Comparison of ENCODE assay signal across 9 cellular contexts in the genomic region with DNA sequence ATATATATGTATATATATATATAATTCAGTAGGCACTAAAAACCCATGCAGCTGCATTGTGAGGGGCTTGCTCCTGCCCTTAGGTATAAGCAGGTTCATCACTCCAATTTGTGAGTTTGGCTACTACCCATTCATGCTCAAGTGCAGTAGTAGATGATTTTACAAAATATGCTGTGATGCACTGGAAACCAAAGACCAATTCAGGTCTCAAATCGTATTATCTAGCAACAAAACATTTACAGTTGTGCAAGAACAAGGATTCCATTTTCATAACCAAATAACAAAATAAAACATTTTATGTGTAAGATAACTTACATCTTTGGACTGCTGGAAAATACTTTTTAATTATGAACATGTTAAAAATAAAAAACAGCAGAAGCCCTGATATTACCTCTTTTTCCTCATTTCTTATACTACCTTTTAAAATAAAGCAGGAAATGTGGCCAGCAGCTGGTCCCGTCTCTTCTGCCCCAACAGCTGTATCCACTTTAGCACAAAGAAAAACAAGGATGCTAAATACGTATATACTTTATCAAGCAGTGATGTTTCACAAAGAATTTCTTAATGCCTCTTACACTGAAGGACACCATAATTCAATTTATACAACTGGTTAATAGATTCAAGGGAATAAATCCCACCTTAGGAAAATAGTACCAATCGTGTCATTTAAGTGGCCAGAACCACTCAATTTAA. TPM values are rescaled to one million over a fixed set of nuclear protein-coding genes. Genes with fewer than 3 reads are reported as not detected.
DNase-seq lines count a peak whose midpoint lies in the region; ATAC-seq, FAIRE-seq and TF ChIP-seq lines count a peak whose summit lies in the region.
"Had no signal": no experiment of that assay in that cellular context is flagged by ENCODE, and none has a peak within 500 bp of the region (broad histone marks: within the 10 kb centered on the region; RNA-seq: fewer than 3 reads in every experiment).

No MANE protein-coding gene starts in this region.

- no TSS peak for BruUV-seq in HepG2 (replicated peaks; lab: Mats Ljungman, UMichigan)

- no peaks in the 10 kb centered on the region for H3K27me3 ChIP-seq in adipocyte (replicated peaks; ENCODE audit: control insufficient read depth, insufficient read depth, low read length)
- H3K27me3 ChIP-seq in HepG2 (ENCODE audit: control insufficient read depth in 1 of 2, insufficient read depth in 2 of 2, low read length in 2 of 2) = no peaks in the 10 kb centered on the region; a peak in 1 of 5 replicates
- no peaks in the 10 kb centered on the region for H3K27me3 ChIP-seq in upper lobe of right lung

- H3K4me3 Mint-ChIP-seq in activated naive CD4-positive, alpha-beta T cell treated with anti-CD3 and anti-CD28 coated beads, Interleukin-2, amount 10 ng/mL, durations not matched to agents 7 days and 5 days = peak overlapping the region; percentile 98

- H3K9ac ChIP-seq in adipocyte (ENCODE audit: low read length) (peak overlapping the region; percentile 99), HepG2 (ENCODE audit: insufficient read depth, low read depth, low read length) (peak overlapping the region; percentile 98)

- H3K4me1 Mint-ChIP-seq in activated naive CD4-positive, alpha-beta T cell treated with anti-CD3 and anti-CD28 coated beads, Interleukin-2, amount 10 ng/mL, durations not matched to agents 7 days and 5 days = peaks cover 53% of the 10 kb centered on the region

- CTCF ChIA-PET in activated naive CD4-positive, alpha-beta T cell treated with anti-CD3 and anti-CD28 coated beads, Interleukin-2, amount 10 ng/mL, durations not matched to agents 7 days and 5 days (lab: Charles Lee) = interaction anchor here (0.9 kb wide), 1 partner anchor 14 kb away, joined by 4 read pairs; the partner anchor contains the start of gene TMEM126A
- CTCF ChIA-PET in HepG2 (lab: Yijun Ruan, JAX; ENCODE audit: low intra/inter-chr PET ratio, low total read pairs) = no interaction called here

- TF ChIP-seq RAD21 in HepG2 (CRISPR knock-in tag; IDR thresholded peaks at IDR 0.05) = no peak

- H3K27ac ChIP-seq in HepG2 (ENCODE audit: extremely low read length, insufficient read depth, low read length) = no peak overlapping the region
- no peak overlapping the region for H3K27ac ChIP-seq in upper lobe of right lung

- no peak for ATAC-seq in HepG2
- no peak for ATAC-seq in upper lobe of right lung
- ATAC-seq in HG02571 (IDR thresholded peaks at IDR 0.05; ENCODE audit: unreplicated experiment) = no peak
- ATAC-seq in HG03039 (IDR thresholded peaks at IDR 0.05; ENCODE audit: unreplicated experiment) = no peak

- H3K36me3 Mint-ChIP-seq in activated naive CD4-positive, alpha-beta T cell treated with anti-CD3 and anti-CD28 coated beads, Interleukin-2, amount 10 ng/mL, durations not matched to agents 7 days and 5 days = peaks cover 49% of the 10 kb centered on the region

- WGBS in HepG2 (ENCODE audit: low lambda C conversion rate) = 14% methylated on average over 4 of the region's 4 CpGs

- H3K36me3 ChIP-seq in adipocyte (ENCODE audit: control insufficient read depth, insufficient read depth, low read length, severe bottlenecking) (peaks cover 29% of the 10 kb centered on the region), HepG2 (replicated peaks in 1 of 2; ENCODE audit: control insufficient read depth in 1 of 2, insufficient read depth in 2 of 2, low read length in 2 of 2) (peaks cover 0 to 8% of the 10 kb centered on the region in 2 experiments; a peak in 1 of 5 replicates), upper lobe of right lung (peaks cover 54% of the 10 kb centered on the region)

- H3K4me2 ChIP-seq in HepG2 (ENCODE audit: low read depth, low read length) = peak overlapping the region; percentile 88

- no peaks in the 10 kb centered on the region for H3K9me3 ChIP-seq in adipocyte (ENCODE audit: control insufficient read depth, low read length)
- no peaks in the 10 kb centered on the region for H3K9me3 ChIP-seq in HepG2 (ENCODE audit: low read length)
- no peaks in the 10 kb centered on the region for H3K9me3 ChIP-seq in upper lobe of right lung

- peak overlapping the region; percentile 98 for H3K4me3 ChIP-seq in adipocyte (ENCODE audit: low read length)
- H3K4me3 ChIP-seq in HepG2 (replicated peaks in 1 of 3; ENCODE audit: insufficient read depth in 1 of 3, low read depth in 2 of 3, low read length in 3 of 3) = peak overlapping the region; percentile 72 to 95 (median 86); a peak in 5 of 6 replicates
- peak overlapping the region; percentile 94 for H3K4me3 ChIP-seq in upper lobe of right lung

- peaks cover 64% of the 10 kb centered on the region for H3K79me2 ChIP-seq in HepG2 (ENCODE audit: insufficient read depth, low read length)

- peaks cover 29% of the 10 kb centered on the region for H4K20me1 ChIP-seq in HepG2 (ENCODE audit: insufficient read depth, low read length)

- no peak for FAIRE-seq in HepG2 (lab: Jason Lieb, UNC)

- no peaks in the 10 kb centered on the region for H3K27me3 Mint-ChIP-seq in activated naive CD4-positive, alpha-beta T cell treated with anti-CD3 and anti-CD28 coated beads, Interleukin-2, amount 10 ng/mL, durations not matched to agents 7 days and 5 days

- peaks cover 54% of the 10 kb centered on the region for H3K4me1 ChIP-seq in adipocyte (ENCODE audit: control insufficient read depth, insufficient read depth, low read length)
- H3K4me1 ChIP-seq in HepG2 (ENCODE audit: insufficient read depth, low read length) = peaks cover 52% of the 10 kb centered on the region
- H3K4me1 ChIP-seq in upper lobe of right lung = peaks cover 45% of the 10 kb centered on the region

- TF ChIP-seq POLR2A in HepG2 (IDR thresholded peaks at IDR 0.05; ENCODE audit: insufficient read depth in 1 of 2, low read depth in 2 of 2, low read length in 2 of 2) = no peak

- POLR2A ChIA-PET in HepG2 (lab: Yijun Ruan, JAX) = interaction anchor here (2.6 to 10.0 kb wide), 2 partner anchors 8 to 12 kb away, joined by 7 to 112 read pairs; partner anchors contain the start of gene TMEM126A

- TF ChIP-seq CTCF in HepG2 (CRISPR knock-in tag; IDR thresholded peaks at IDR 0.05) (no peak), upper lobe of right lung (IDR thresholded peaks at IDR 0.05) (no peak)

- in situ Hi-C loops in HepG2 (cut with HindIII; ENCODE audit: extremely low pct_ligation_motif_present, low pct_unique_long_range_greater_than_20kb) = no loop called here

- intact Hi-C loops in HepG2 (cut with micrococcal nuclease; ENCODE audit: unreplicated experiment) (no loop called here), upper lobe of right lung (cut with DNase I) (no loop called here)

- no peak for DNase-seq in activated naive CD4-positive, alpha-beta T cell treated with anti-CD3 and anti-CD28 coated beads, Interleukin-2, amount 10 ng/mL, durations not matched to agents 7 days and 5 days
- DNase-seq in activated naive CD4-positive, alpha-beta T cell (lab: John Stamatoyannopoulos, UW) = no peak
- peak; percentile 64 for DNase-seq in adipocyte (ENCODE audit: low read depth)
- no peak for DNase-seq in HepG2 (ENCODE audit: low spot score)
- DNase-seq in upper lobe of right lung = no peak
- DNase-seq in activated CD8-positive, alpha-beta memory T cell treated with anti-CD3 and anti-CD28 coated beads, Interleukin-2, amount 50 U/mL, for 4 hours = no peak
- DNase-seq: DMS 273 treated with DMSO at 0.1 percent for 48 hours had no signal

- no peaks in the 10 kb centered on the region for H3K9me3 Mint-ChIP-seq in activated naive CD4-positive, alpha-beta T cell treated with anti-CD3 and anti-CD28 coated beads, Interleukin-2, amount 10 ng/mL, durations not matched to agents 7 days and 5 days

- H3K27ac Mint-ChIP-seq in activated naive CD4-positive, alpha-beta T cell treated with anti-CD3 and anti-CD28 coated beads, Interleukin-2, amount 10 ng/mL, durations not matched to agents 7 days and 5 days = no peak overlapping the region

- TF ChIP-seq EP300 in HepG2 (IDR thresholded peaks at IDR 0.05; ENCODE audit: low read depth in 2 of 2, low read length in 2 of 2) (no peak), HepG2 (CRISPR knock-in tag; IDR thresholded peaks at IDR 0.05; ENCODE audit: borderline replicate concordance) (no peak)

- H2AFZ ChIP-seq in HepG2 (ENCODE audit: low read length) = no peak overlapping the region

RNA-seq across cellular contexts. Expression of gene CREBZF, which starts 2.8 kb away (rescaled TPM):
- total RNA-seq in HepG2 (2016; rRNA removed; fragmentation: Illumina TruSeq; extraction: Trizol) (17.2 and 43.1 TPM in 2 replicates), upper lobe of right lung (42.8 TPM)
- 3.9 and 5.1 TPM in 2 replicates for total RNA-seq in HepG2 (2016; cell fraction: cytosol; rRNA removed; fragmentation: Illumina TruSeq; extraction: Trizol; ENCODE audit: low read depth)
- total RNA-seq in HepG2 (2016; cell fraction: insoluble cytoplasmic fraction; rRNA removed; fragmentation: Illumina TruSeq; extraction: Trizol) = 17.1 and 41.7 TPM in 2 replicates
- 8.8 and 10.3 TPM in 2 replicates for total RNA-seq in HepG2 (2016; cell fraction: membrane; rRNA removed; fragmentation: Illumina TruSeq; extraction: Trizol)
- 113 and 114 TPM in 2 replicates for total RNA-seq in HepG2 (2016; cell fraction: nucleus; rRNA removed; fragmentation: Illumina TruSeq; extraction: Trizol)
- 30.6 and 31.1 TPM in 2 replicates for polyA plus RNA-seq in HepG2 (2011; rRNA removed)
- polyA plus RNA-seq in HepG2 (2011; cell fraction: cytosol; rRNA removed) = 9.3 and 10.4 TPM in 2 replicates
- 173 and 179 TPM in 2 replicates for polyA plus RNA-seq in HepG2 (2011; cell fraction: nucleus; rRNA removed)
- polyA plus RNA-seq in HepG2 (2012) = 30.0 and 33.9 TPM in 2 replicates
- polyA plus RNA-seq in HepG2 (2016; cell fraction: cytosol; fragmentation: Illumina TruSeq; extraction: Trizol; ENCODE audit: low read depth) = 1.7 and 3.1 TPM in 2 replicates
- polyA plus RNA-seq in HepG2 (2016; cell fraction: insoluble cytoplasmic fraction; fragmentation: Illumina TruSeq; extraction: Trizol; ENCODE audit: low read depth) = 17.0 and 19.9 TPM in 2 replicates
- polyA plus RNA-seq in HepG2 (2016; cell fraction: membrane; fragmentation: Illumina TruSeq; extraction: Trizol; ENCODE audit: low read depth) = 4.9 and 6.4 TPM in 2 replicates
- 164 and 170 TPM in 2 replicates for polyA plus RNA-seq in HepG2 (2016; cell fraction: nucleus; fragmentation: Illumina TruSeq; extraction: Trizol; ENCODE audit: insufficient read depth, low read depth)
- polyA minus RNA-seq in HepG2 (2011; rRNA and poly(A)+ RNA removed; ENCODE audit: low replicate concordance) = 15.7 and 25.6 TPM in 2 replicates
- polyA minus RNA-seq in HepG2 (2011; cell fraction: cytosol; rRNA and poly(A)+ RNA removed) = 8.6 and 12.7 TPM in 2 replicates
- 144 and 161 TPM in 2 replicates for polyA minus RNA-seq in HepG2 (2011; cell fraction: nucleus; rRNA and poly(A)+ RNA removed)

RNA-seq across cellular contexts. Expression of gene TMEM126A, which starts 14.4 kb away (rescaled TPM):
- total RNA-seq in HepG2 (2016; rRNA removed; fragmentation: Illumina TruSeq; extraction: Trizol) = 66.9 and 68.7 TPM in 2 replicates
- total RNA-seq in HepG2 (2016; cell fraction: cytosol; rRNA removed; fragmentation: Illumina TruSeq; extraction: Trizol; ENCODE audit: low read depth) = 70.9 and 83.3 TPM in 2 replicates
- total RNA-seq in HepG2 (2016; cell fraction: insoluble cytoplasmic fraction; rRNA removed; fragmentation: Illumina TruSeq; extraction: Trizol) = 67.5 and 67.8 TPM in 2 replicates
- 63.9 and 68.2 TPM in 2 replicates for total RNA-seq in HepG2 (2016; cell fraction: membrane; rRNA removed; fragmentation: Illumina TruSeq; extraction: Trizol)
- 33.4 and 36.6 TPM in 2 replicates for total RNA-seq in HepG2 (2016; cell fraction: nucleus; rRNA removed; fragmentation: Illumina TruSeq; extraction: Trizol)
- 33.8 and 59.5 TPM in 2 replicates for polyA plus RNA-seq in HepG2 (2011; rRNA removed)
- polyA plus RNA-seq in HepG2 (2011; cell fraction: cytosol; rRNA removed) = 21.4 and 31.6 TPM in 2 replicates
- 6.2 and 6.7 TPM in 2 replicates for polyA plus RNA-seq in HepG2 (2011; cell fraction: nucleus; rRNA removed)
- 29.2 and 35.7 TPM in 2 replicates for polyA plus RNA-seq in HepG2 (2012)
- polyA plus RNA-seq in HepG2 (2016; cell fraction: cytosol; fragmentation: Illumina TruSeq; extraction: Trizol; ENCODE audit: low read depth) = 69.5 and 78.7 TPM in 2 replicates
- polyA plus RNA-seq in HepG2 (2016; cell fraction: insoluble cytoplasmic fraction; fragmentation: Illumina TruSeq; extraction: Trizol; ENCODE audit: low read depth) = 48.7 and 55.1 TPM in 2 replicates
- polyA plus RNA-seq in HepG2 (2016; cell fraction: membrane; fragmentation: Illumina TruSeq; extraction: Trizol; ENCODE audit: low read depth) = 51.3 and 53.8 TPM in 2 replicates
- 45.8 and 47.6 TPM in 2 replicates for polyA plus RNA-seq in HepG2 (2016; cell fraction: nucleus; fragmentation: Illumina TruSeq; extraction: Trizol; ENCODE audit: insufficient read depth, low read depth)
- 9.7 and 17.8 TPM in 2 replicates for polyA minus RNA-seq in HepG2 (2011; rRNA and poly(A)+ RNA removed; ENCODE audit: low replicate concordance)
- 3.4 and 4.2 TPM in 2 replicates for polyA minus RNA-seq in HepG2 (2011; cell fraction: cytosol; rRNA and poly(A)+ RNA removed)
- polyA minus RNA-seq in HepG2 (2011; cell fraction: nucleus; rRNA and poly(A)+ RNA removed) = 6.8 and 10.1 TPM in 2 replicates
- total RNA-seq in upper lobe of right lung = 26.1 TPM

RNA-seq across cellular contexts. Expression of gene CCDC89, which starts 23.9 kb away (rescaled TPM):
- total RNA-seq in HepG2 (2016; rRNA removed; fragmentation: Illumina TruSeq; extraction: Trizol) (0.38 and 0.60 TPM in 2 replicates), upper lobe of right lung (1.2 TPM)
- total RNA-seq in HepG2 (2016; cell fraction: cytosol; rRNA removed; fragmentation: Illumina TruSeq; extraction: Trizol; ENCODE audit: low read depth) = not detected in 2 replicates
- total RNA-seq in HepG2 (2016; cell fraction: insoluble cytoplasmic fraction; rRNA removed; fragmentation: Illumina TruSeq; extraction: Trizol) = 0.30 and 0.39 TPM in 2 replicates
- total RNA-seq in HepG2 (2016; cell fraction: membrane; rRNA removed; fragmentation: Illumina TruSeq; extraction: Trizol) = not detected in 2 replicates
- total RNA-seq in HepG2 (2016; cell fraction: nucleus; rRNA removed; fragmentation: Illumina TruSeq; extraction: Trizol) = 0.28 TPM in 1 of 2 replicates, not detected in the other
- polyA plus RNA-seq in HepG2 (2011; rRNA removed) = 0.13 TPM in 1 of 2 replicates, not detected in the other
- polyA plus RNA-seq in HepG2 (2011; cell fraction: cytosol; rRNA removed) = 0.03 and 0.04 TPM in 2 replicates
- polyA plus RNA-seq in HepG2 (2011; cell fraction: nucleus; rRNA removed) = not detected in 2 replicates
- not detected in 2 replicates for polyA plus RNA-seq in HepG2 (2012)
- not detected in 2 replicates for polyA plus RNA-seq in HepG2 (2016; cell fraction: cytosol; fragmentation: Illumina TruSeq; extraction: Trizol; ENCODE audit: low read depth)
- 0.22 and 0.46 TPM in 2 replicates for polyA plus RNA-seq in HepG2 (2016; cell fraction: insoluble cytoplasmic fraction; fragmentation: Illumina TruSeq; extraction: Trizol; ENCODE audit: low read depth)
- polyA plus RNA-seq in HepG2 (2016; cell fraction: membrane; fragmentation: Illumina TruSeq; extraction: Trizol; ENCODE audit: low read depth) = not detected in 2 replicates
- polyA plus RNA-seq in HepG2 (2016; cell fraction: nucleus; fragmentation: Illumina TruSeq; extraction: Trizol; ENCODE audit: insufficient read depth, low read depth) = not detected in 2 replicates
- polyA minus RNA-seq in HepG2 (2011; rRNA and poly(A)+ RNA removed; ENCODE audit: low replicate concordance) = not detected in 2 replicates
- not detected in 2 replicates for polyA minus RNA-seq in HepG2 (2011; cell fraction: cytosol; rRNA and poly(A)+ RNA removed)
- polyA minus RNA-seq in HepG2 (2011; cell fraction: nucleus; rRNA and poly(A)+ RNA removed) = not detected in 2 replicates

RNA-seq across cellular contexts. Expression of gene TMEM126B, which starts 33.7 kb away (rescaled TPM):
- total RNA-seq in HepG2 (2016; rRNA removed; fragmentation: Illumina TruSeq; extraction: Trizol) (54.8 and 81.8 TPM in 2 replicates), upper lobe of right lung (45.2 TPM)
- total RNA-seq in HepG2 (2016; cell fraction: cytosol; rRNA removed; fragmentation: Illumina TruSeq; extraction: Trizol; ENCODE audit: low read depth) = 21.5 and 24.8 TPM in 2 replicates
- total RNA-seq in HepG2 (2016; cell fraction: insoluble cytoplasmic fraction; rRNA removed; fragmentation: Illumina TruSeq; extraction: Trizol) = 56.1 and 83.6 TPM in 2 replicates
- 45.7 and 58.4 TPM in 2 replicates for total RNA-seq in HepG2 (2016; cell fraction: membrane; rRNA removed; fragmentation: Illumina TruSeq; extraction: Trizol)
- 31.7 and 35.5 TPM in 2 replicates for total RNA-seq in HepG2 (2016; cell fraction: nucleus; rRNA removed; fragmentation: Illumina TruSeq; extraction: Trizol)
- 26.2 and 33.6 TPM in 2 replicates for polyA plus RNA-seq in HepG2 (2011; rRNA removed)
- 14.0 and 25.9 TPM in 2 replicates for polyA plus RNA-seq in HepG2 (2011; cell fraction: cytosol; rRNA removed)
- 18.3 and 25.6 TPM in 2 replicates for polyA plus RNA-seq in HepG2 (2011; cell fraction: nucleus; rRNA removed)
- 35.0 and 42.8 TPM in 2 replicates for polyA plus RNA-seq in HepG2 (2012)
- polyA plus RNA-seq in HepG2 (2016; cell fraction: cytosol; fragmentation: Illumina TruSeq; extraction: Trizol; ENCODE audit: low read depth) = 29.0 and 34.2 TPM in 2 replicates
- polyA plus RNA-seq in HepG2 (2016; cell fraction: insoluble cytoplasmic fraction; fragmentation: Illumina TruSeq; extraction: Trizol; ENCODE audit: low read depth) = 85.8 and 101 TPM in 2 replicates
- 52.1 and 54.7 TPM in 2 replicates for polyA plus RNA-seq in HepG2 (2016; cell fraction: membrane; fragmentation: Illumina TruSeq; extraction: Trizol; ENCODE audit: low read depth)
- 54.1 and 62.9 TPM in 2 replicates for polyA plus RNA-seq in HepG2 (2016; cell fraction: nucleus; fragmentation: Illumina TruSeq; extraction: Trizol; ENCODE audit: insufficient read depth, low read depth)
- 4.8 and 14.2 TPM in 2 replicates for polyA minus RNA-seq in HepG2 (2011; rRNA and poly(A)+ RNA removed; ENCODE audit: low replicate concordance)
- polyA minus RNA-seq in HepG2 (2011; cell fraction: cytosol; rRNA and poly(A)+ RNA removed) = 7.8 and 8.5 TPM in 2 replicates
- 17.3 and 18.0 TPM in 2 replicates for polyA minus RNA-seq in HepG2 (2011; cell fraction: nucleus; rRNA and poly(A)+ RNA removed)

RNA-seq across cellular contexts. Expression of gene DLG2, which starts 35.0 kb away (rescaled TPM):
- total RNA-seq in HepG2 (2016; rRNA removed; fragmentation: Illumina TruSeq; extraction: Trizol) = 1.0 and 1.1 TPM in 2 replicates
- total RNA-seq in HepG2 (2016; cell fraction: cytosol; rRNA removed; fragmentation: Illumina TruSeq; extraction: Trizol; ENCODE audit: low read depth) = 0.26 and 0.30 TPM in 2 replicates
- total RNA-seq in HepG2 (2016; cell fraction: insoluble cytoplasmic fraction; rRNA removed; fragmentation: Illumina TruSeq; extraction: Trizol) = 0.73 and 0.87 TPM in 2 replicates
- 0.48 and 1.1 TPM in 2 replicates for total RNA-seq in HepG2 (2016; cell fraction: membrane; rRNA removed; fragmentation: Illumina TruSeq; extraction: Trizol)
- total RNA-seq in HepG2 (2016; cell fraction: nucleus; rRNA removed; fragmentation: Illumina TruSeq; extraction: Trizol) = 1.8 and 2.9 TPM in 2 replicates
- 0.34 and 0.46 TPM in 2 replicates for polyA plus RNA-seq in HepG2 (2011; rRNA removed)
- polyA plus RNA-seq in HepG2 (2011; cell fraction: cytosol; rRNA removed) = 0.11 and 0.23 TPM in 2 replicates
- polyA plus RNA-seq in HepG2 (2011; cell fraction: nucleus; rRNA removed) = 0.90 and 0.92 TPM in 2 replicates
- polyA plus RNA-seq in HepG2 (2012) = 0.75 and 1.2 TPM in 2 replicates
- 0.08 TPM in 1 of 2 replicates, not detected in the other for polyA plus RNA-seq in HepG2 (2016; cell fraction: cytosol; fragmentation: Illumina TruSeq; extraction: Trizol; ENCODE audit: low read depth)
- 0.52 and 0.61 TPM in 2 replicates for polyA plus RNA-seq in HepG2 (2016; cell fraction: insoluble cytoplasmic fraction; fragmentation: Illumina TruSeq; extraction: Trizol; ENCODE audit: low read depth)
- polyA plus RNA-seq in HepG2 (2016; cell fraction: membrane; fragmentation: Illumina TruSeq; extraction: Trizol; ENCODE audit: low read depth) = 0.21 and 0.35 TPM in 2 replicates
- polyA plus RNA-seq in HepG2 (2016; cell fraction: nucleus; fragmentation: Illumina TruSeq; extraction: Trizol; ENCODE audit: insufficient read depth, low read depth) = 0.83 and 1.5 TPM in 2 replicates
- 2.3 and 11.1 TPM in 2 replicates for polyA minus RNA-seq in HepG2 (2011; rRNA and poly(A)+ RNA removed; ENCODE audit: low replicate concordance)
- 0.59 and 0.97 TPM in 2 replicates for polyA minus RNA-seq in HepG2 (2011; cell fraction: cytosol; rRNA and poly(A)+ RNA removed)
- polyA minus RNA-seq in HepG2 (2011; cell fraction: nucleus; rRNA and poly(A)+ RNA removed) = 9.3 and 12.7 TPM in 2 replicates
- 9.7 TPM for total RNA-seq in upper lobe of right lung
